8 cellular contexts compared by ENCODE assay signal in genomic region chr18:3060667-3061580, GRCh38. TPM values are rescaled to one million over a fixed set of nuclear protein-coding genes. Genes with fewer than 3 reads are reported as not detected.
A peak's percentile ranks its signal among the peaks of the same experiment; 100 is the strongest.
DNase-seq lines count a peak whose midpoint lies in the region; ATAC-seq, FAIRE-seq and TF ChIP-seq lines count a peak whose summit lies in the region.

No MANE protein-coding gene starts in this region.

- H3K36me3 ChIP-seq in OCI-LY7 (ENCODE audit: insufficient read depth, low read length), result no peaks in the 10 kb centered on the region
- no peaks in the 10 kb centered on the region for H3K36me3 ChIP-seq in GM12878 (ENCODE audit: control insufficient read depth in 2 of 2, insufficient read depth in 2 of 2, low read length in 1 of 2)
- H3K36me3 ChIP-seq in small intestine (ENCODE audit: control insufficient read depth in 2 of 2, insufficient read depth in 2 of 2, low read length in 2 of 2), result no peaks in the 10 kb centered on the region
- H3K36me3 ChIP-seq in pancreas, result no peaks in the 10 kb centered on the region

- peak; percentile 43 for DNase-seq in GM13976 (ENCODE audit: low spot score)
- DNase-seq in OCI-LY7 (ENCODE audit: low spot score), result peak; percentile 29
- DNase-seq in GM12878 (ENCODE audit: low read depth, low spot score), result no peak
- no peak for DNase-seq in small intestine
- no peak for DNase-seq in pancreas
- no peak for DNase-seq in HPDE6-E6E7 (ENCODE audit: extremely low spot score)
- no peak for DNase-seq in omental fat pad (ENCODE audit: low spot score)

- H3K4me1 ChIP-seq in OCI-LY7 (ENCODE audit: insufficient read depth, low read length, poor library complexity, severe bottlenecking) (peaks cover 7% of the 10 kb centered on the region), GM12878 (ENCODE audit: control insufficient read depth, insufficient read depth, low read length) (peaks cover 32% of the 10 kb centered on the region), small intestine (ENCODE audit: control insufficient read depth in 2 of 2, insufficient read depth in 1 of 2, low read depth in 1 of 2, low read length in 1 of 2) (peaks cover 0 to 8% of the 10 kb centered on the region in 2 donors), pancreas (no peaks in the 10 kb centered on the region)

- TF ChIP-seq POLR2A in GM12878 (IDR thresholded peaks at IDR 0.05; ENCODE audit: low read depth, low read length), result no peak

- H4K20me1 ChIP-seq in OCI-LY7 (ENCODE audit: insufficient read depth, low read length), result no peaks in the 10 kb centered on the region
- no peaks in the 10 kb centered on the region for H4K20me1 ChIP-seq in GM12878 (ENCODE audit: control insufficient read depth, insufficient read depth)

- H3K27me3 ChIP-seq in GM12878 (replicated peaks in 1 of 2; ENCODE audit: control insufficient read depth in 2 of 2, insufficient read depth in 2 of 2, low read length in 1 of 2) (no peaks in the 10 kb centered on the region), small intestine (ENCODE audit: control insufficient read depth in 2 of 2, insufficient read depth in 2 of 2, low read length in 2 of 2) (no peaks in the 10 kb centered on the region), pancreas (no peaks in the 10 kb centered on the region)

- no peak for TF ChIP-seq RAD21 in GM12878 (IDR thresholded peaks at IDR 0.05; ENCODE audit: insufficient read depth, low read depth, low read length)

- no peak for TF ChIP-seq EP300 in GM12878 (IDR thresholded peaks at IDR 0.05; ENCODE audit: borderline replicate concordance in 1 of 2, control insufficient read depth in 1 of 2, low read depth in 2 of 2, low read length in 2 of 2)

- no peaks in the 10 kb centered on the region for H3K79me2 ChIP-seq in OCI-LY7 (ENCODE audit: insufficient read depth, low read depth, low read length)
- no peaks in the 10 kb centered on the region for H3K79me2 ChIP-seq in GM12878 (ENCODE audit: control insufficient read depth, insufficient read depth, low read length)

- intact Hi-C loops in OCI-LY7 (cut with micrococcal nuclease; ENCODE audit: unreplicated experiment) (no loop called here), GM12878 (cut with micrococcal nuclease; ENCODE audit: unreplicated experiment) (loop anchor here (5.0 kb wide), 2 partner anchors 49 to 64 kb away; partner anchors contain the start of gene LPIN2), pancreas (cut with DNase I) (no loop called here)

- SMC1A ChIA-PET in GM12878 (lab: Charles Lee; ENCODE audit: uncharacterized antibody, unreplicated experiment), result interaction anchor here (0.9 to 7.8 kb wide), 14 partner anchors 14 to 186 kb away, joined by 3 to 78 read pairs (median 6); partner anchors contain the start of gene MYL12A

- in situ Hi-C loops in GM13976 (cut with MboI; ENCODE audit: low sequenced_read_pairs, unreplicated experiment), result no loop called here
- in situ Hi-C loops in GM12878 (cut with MboI), result no loop called here

- H3K9me3 ChIP-seq in OCI-LY7 (ENCODE audit: low read length) (no peaks in the 10 kb centered on the region), GM12878 (replicated peaks; ENCODE audit: control insufficient read depth, insufficient read depth, low read length) (peaks cover 2% of the 10 kb centered on the region; the same call in 2 of the 3 replicates), small intestine (ENCODE audit: control insufficient read depth, low read depth) (no peaks in the 10 kb centered on the region), pancreas (no peaks in the 10 kb centered on the region)

- FAIRE-seq in GM12878 (lab: Jason Lieb, UNC), result peak; percentile 68
- FAIRE-seq in small intestine (lab: Jason Lieb, UNC), result no peak
- FAIRE-seq in pancreas (lab: Jason Lieb, UNC), result no peak

- CTCF ChIA-PET in OCI-LY7 (lab: Charles Lee; ENCODE audit: unreplicated experiment) (interaction anchor here (0.6 kb wide), 1 partner anchor 102 kb away, joined by 3 read pairs; no protein-coding TSS in a partner anchor), GM12878 (lab: Yijun Ruan, JAX) (interaction anchor here (1.1 to 7.8 kb wide), 19 partner anchors 15 to 185 kb away, joined by 3 to 131 read pairs (median 9); partner anchors contain the start of gene MYL12A)

- H3K27ac ChIP-seq in OCI-LY7 (ENCODE audit: low read depth, low read length, poor library complexity, severe bottlenecking), result no peak overlapping the region
- peak overlapping the region; percentile 73 for H3K27ac ChIP-seq in GM12878 (ENCODE audit: control insufficient read depth, insufficient read depth)
- H3K27ac ChIP-seq in small intestine (ENCODE audit: low read depth in 1 of 2, low read length in 1 of 2), result peak overlapping the region; percentile 73 to 96
- H3K27ac ChIP-seq in pancreas, result no peak overlapping the region

- H3K9me2 ChIP-seq in OCI-LY7 (ENCODE audit: insufficient read depth, low read length), result no peaks in the 10 kb centered on the region

- POLR2A ChIA-PET in OCI-LY7 (lab: Charles Lee) (no interaction called here), GM12878 (lab: Charles Lee) (interaction anchor here (0.6 to 1.5 kb wide), 5 partner anchors 49 to 411 kb away, joined by 3 read pairs; no protein-coding TSS in a partner anchor)

- peak overlapping the region; percentile 17; the same call in 1 of the 2 replicates for H3K9ac ChIP-seq in GM12878 (ENCODE audit: control insufficient read depth, insufficient read depth, low read length)

- BruUV-seq in OCI-LY7 (replicated peaks; lab: Mats Ljungman, UMichigan) (no TSS peak), GM12878 (replicated peaks; lab: Mats Ljungman, UMichigan) (no TSS peak)

- no peak overlapping the region for H3K4me3 ChIP-seq in OCI-LY7 (ENCODE audit: low read depth, low read length, poor library complexity, severe bottlenecking)
- 0 out of 2 replicates have a peak overlapping the region, but pooled peaks have one; percentile 12 for H3K4me3 ChIP-seq in GM12878
- no peak overlapping the region for H3K4me3 ChIP-seq in small intestine (ENCODE audit: low read depth in 1 of 2, low read length in 2 of 2)
- no peak overlapping the region for H3K4me3 ChIP-seq in pancreas

- H2AFZ ChIP-seq in OCI-LY7 (ENCODE audit: low read length), result peak overlapping the region; percentile 71
- peak overlapping the region; percentile 48 for H2AFZ ChIP-seq in GM12878 (ENCODE audit: control insufficient read depth, low read depth, low read length)

- RAD21 ChIA-PET in GM12878 (lab: Charles Lee; ENCODE audit: unreplicated experiment), result interaction anchor here (0.9 to 3.8 kb wide), 7 partner anchors 13 to 185 kb away, joined by 3 to 45 read pairs (median 8); partner anchors contain the start of gene MYL12A

- no peak for TF ChIP-seq CTCF in GM13976 (IDR thresholded peaks at IDR 0.05; ENCODE audit: borderline replicate concordance, control extremely low read depth, extremely low read depth, insufficient read depth, missing control alignments)
- TF ChIP-seq CTCF in OCI-LY7 (conservative IDR thresholded peaks at IDR 0.05; ENCODE audit: low read length), result no peak
- TF ChIP-seq CTCF in GM12878 (IDR thresholded peaks at IDR 0.05 in 2 of 3, conservative IDR thresholded peaks at IDR 0.05 in 1 of 3; ENCODE audit: control insufficient read depth in 2 of 3, extremely low read depth in 1 of 3, insufficient read depth in 1 of 3, low read depth in 3 of 3, low read length in 3 of 3), result no peak
- TF ChIP-seq CTCF in pancreas (IDR thresholded peaks at IDR 0.05), result no peak
- TF ChIP-seq CTCF in omental fat pad (IDR thresholded peaks at IDR 0.05), result no peak

- WGBS in GM12878 (ENCODE audit: insufficient coverage, insufficient replicate concordance, low lambda C conversion rate, missing lambda C conversion rate), result 49% methylated on average over 15 of the region's 15 CpGs
- WGBS in small intestine, 3 donors, result 58 to 86% (median 65%) methylated on average over 15 of the region's 15 CpGs
- 87 to 92% methylated on average over 15 of the region's 15 CpGs for WGBS in pancreas, 2 donors

- H3K4me2 ChIP-seq in OCI-LY7 (ENCODE audit: low read length), result 0 out of 2 replicates have a peak overlapping the region, but pooled peaks have one; percentile 16
- peak overlapping the region; percentile 40 for H3K4me2 ChIP-seq in GM12878 (ENCODE audit: control insufficient read depth, insufficient read depth)

- ATAC-seq in GM12878 (peak; percentile 56), pancreas (no peak), GM19467 (IDR thresholded peaks at IDR 0.05; ENCODE audit: unreplicated experiment) (no peak), omental fat pad (ENCODE audit: low FRiP score) (no peak)

TF ChIP-seq in GM12878, 131 proteins besides CTCF, POLR2A, EP300 and RAD21 (continues in another document):
- TF ChIP-seq ATF2 (IDR thresholded peaks at IDR 0.05; ENCODE audit: low read length), result 0 out of 2 replicates have a peak, but pooled peaks have one; percentile 50

RNA-seq across cellular contexts. Expression of gene LPIN2, which starts 48.0 kb away (rescaled TPM):
- 18.7 and 20.1 TPM in 2 replicates for total RNA-seq in OCI-LY7 (2014; rRNA removed; shearing (Covaris generic))
- total RNA-seq in OCI-LY7 (2022), result 16.9 and 18.9 TPM in 2 replicates
- 45.1 and 47.9 TPM in 2 replicates for total RNA-seq in GM12878 (2013; cell fraction: nucleolus; rRNA removed)
- total RNA-seq in GM12878 (2014; rRNA removed), result 18.3 and 19.5 TPM in 2 replicates
- 14.8 and 17.2 TPM in 2 replicates for total RNA-seq in GM12878 (2014; rRNA removed; fragmentation: Illumina TruSeq; extraction: Trizol)
- 19.6 and 23.5 TPM in 2 replicates for total RNA-seq in GM12878 (2021)
- polyA plus RNA-seq in GM12878 (2011; ENCODE audit: low read depth), result 14.1 TPM
- 28.0 and 32.0 TPM in 2 replicates for polyA plus RNA-seq in GM12878 (2011; rRNA removed)
- 18.7 and 20.1 TPM in 2 replicates for polyA plus RNA-seq in GM12878 (2011; cell fraction: cytosol; rRNA removed)
- 27.4 and 28.2 TPM in 2 replicates for polyA plus RNA-seq in GM12878 (2011; cell fraction: nucleus; rRNA removed)
- polyA plus RNA-seq in GM12878 (2012), result 14.0 and 18.7 TPM in 2 replicates
- 19.1 and 24.1 TPM in 2 replicates for polyA plus RNA-seq in GM12878 (2014; fragmentation: Illumina TruSeq; extraction: Trizol)
- polyA plus RNA-seq in GM12878 (2014; fragmentation: Nextera tagmentation; extraction: Ambion mirVana), result 1 to 10 TPM; 4.1 to 4.5 TPM
- polyA plus RNA-seq in GM12878 (2014; rRNA removed), result 13.7 and 17.1 TPM in 2 replicates
- polyA plus RNA-seq in GM12878 (2016; fragmentation: Nextera tagmentation; extraction: Ambion mirVana), result 10 to 100 TPM; 12.0 to 14.2 TPM
- 24.7 and 26.7 TPM in 2 replicates for polyA minus RNA-seq in GM12878 (2011; rRNA and poly(A)+ RNA removed)
- polyA minus RNA-seq in GM12878 (2011; cell fraction: cytosol; rRNA and poly(A)+ RNA removed), result 9.6 and 12.5 TPM in 2 replicates
- polyA minus RNA-seq in GM12878 (2011; cell fraction: nucleus; rRNA and poly(A)+ RNA removed), result 10.8 and 17.7 TPM in 2 replicates
- 10 to 100 TPM; 20.0 to 91.5 (median 63.0) TPM for polyA plus RNA-seq in small intestine
- 10 to 100 TPM in 5 of 6 donors, 1 to 10 TPM in 1; 9.9 to 23.0 (median 13.7) TPM for total RNA-seq in pancreas
- 1 to 10 TPM; 5.1 to 8.2 TPM for polyA plus RNA-seq in pancreas
- total RNA-seq in omental fat pad, result 10 to 100 TPM; 21.3 to 35.5 (median 31.7) TPM

Comparison
In these comparisons a context has a peak if more than half of its experiments do, and no peak if none do; other contexts are left out.
1. DNase-seq: peak in GM13976 (single experiment) and OCI-LY7 (single experiment); none in GM12878 (single experiment), small intestine (single experiment), pancreas (0 of 6), HPDE6-E6E7 (single experiment) and omental fat pad (single experiment).
2. H3K27ac ChIP-seq: peak in GM12878 (single experiment) and small intestine (2 of 2); none in OCI-LY7 (single experiment) and pancreas (0 of 4).